11 cellular contexts compared by ENCODE assay signal in the genomic region with DNA sequence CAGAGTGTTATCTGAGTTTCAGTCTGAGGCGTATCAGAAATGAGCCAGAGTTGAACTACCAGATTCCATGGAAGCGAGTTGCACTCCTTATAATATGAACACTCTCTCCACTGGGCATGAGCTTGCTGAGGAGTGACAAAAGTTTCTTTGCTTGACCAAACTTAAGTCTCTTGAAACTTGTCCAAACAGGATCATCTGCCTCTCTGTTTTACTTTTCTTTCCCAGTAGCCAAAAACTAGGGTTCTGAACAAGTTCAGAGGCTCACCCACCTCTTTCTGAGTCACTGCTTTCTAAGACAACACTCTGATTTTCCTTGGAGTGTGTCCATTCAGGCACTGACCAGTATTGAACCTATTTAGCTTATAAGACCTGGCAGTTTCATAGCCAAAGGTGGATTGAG.
DNase-seq lines count a peak whose midpoint lies in the region; ATAC-seq and TF ChIP-seq lines count a peak whose summit lies in the region.
"Had no signal": no experiment of that assay in that cellular context is flagged by ENCODE, and none has a peak within 500 bp of the region (broad histone marks: within the 10 kb centered on the region; RNA-seq: fewer than 3 reads in every experiment).

No MANE protein-coding gene starts in this region.

- peak; percentile 39 for DNase-seq in GM04503 (ENCODE audit: low read depth)
- DNase-seq in adipocyte (ENCODE audit: low read depth): peak; percentile 35
- peak; percentile 62 to 79 for DNase-seq in foreskin fibroblast
- peak; percentile 77 for DNase-seq in renal cortical epithelial cell (ENCODE audit: low read depth)
- DNase-seq in HAP-1 (ENCODE audit: low spot score in 2 of 2): no peak
- no peak for DNase-seq in ascending aorta (ENCODE audit: low spot score in 2 of 2)
- DNase-seq in NCI-H146 treated with DMSO at 0.1 percent for 48 hours (lab: John Stamatoyannopoulos, UW; ENCODE audit: unreplicated experiment): no peak
- DNase-seq: activated CD4-positive, alpha-beta T cell treated with anti-CD3 and anti-CD28 coated beads, Interleukin-2, amount 50 U/mL, for 48 hours; dermis blood vessel endothelial cell had no signal

- H3K4me3 ChIP-seq in adipocyte (ENCODE audit: low read length) (no peak overlapping the region), foreskin fibroblast (ENCODE audit: low read depth in 1 of 2, low read length in 2 of 2) (no peak overlapping the region), HAP-1 (no peak overlapping the region), ascending aorta (no peak overlapping the region)

- intact Hi-C loops in ascending aorta (cut with DNase I): no loop called here

- no peak for TF ChIP-seq CTCF in foreskin fibroblast (IDR thresholded peaks at IDR 0.05; ENCODE audit: low read depth, low read length)
- TF ChIP-seq CTCF in ascending aorta (IDR thresholded peaks at IDR 0.05): no peak

- H3K27ac ChIP-seq in ascending aorta: no peak overlapping the region

- no peak for ATAC-seq in HG02981 (IDR thresholded peaks at IDR 0.05; ENCODE audit: unreplicated experiment)
- ATAC-seq: activated T-helper 17 cell treated with anti-CD3 and anti-CD28 coated beads, Interleukin-2, amount 50 U/mL, for 72 hours had no signal

- H3K9ac ChIP-seq in adipocyte (ENCODE audit: low read length): no peak overlapping the region

- peaks cover 6% of the 10 kb centered on the region for H3K9me3 ChIP-seq in adipocyte (ENCODE audit: control insufficient read depth, low read length)
- H3K9me3 ChIP-seq in HAP-1: no peaks in the 10 kb centered on the region
- H3K9me3 ChIP-seq in ascending aorta: no peaks in the 10 kb centered on the region

- in situ Hi-C loops in HAP-1 (cut with MboI; ENCODE audit: low sequenced_read_pairs): no loop called here

- H3K4me1 ChIP-seq in adipocyte (ENCODE audit: control insufficient read depth, insufficient read depth, low read length): peaks cover 8% of the 10 kb centered on the region
- no peaks in the 10 kb centered on the region for H3K4me1 ChIP-seq in HAP-1
- H3K4me1 ChIP-seq in ascending aorta: no peaks in the 10 kb centered on the region

- H3K36me3 ChIP-seq in adipocyte (ENCODE audit: control insufficient read depth, insufficient read depth, low read length, severe bottlenecking) (no peaks in the 10 kb centered on the region), HAP-1 (replicated peaks) (no peaks in the 10 kb centered on the region), ascending aorta (no peaks in the 10 kb centered on the region)

- no peaks in the 10 kb centered on the region for H3K27me3 ChIP-seq in adipocyte (replicated peaks; ENCODE audit: control insufficient read depth, insufficient read depth, low read length)
- no peaks in the 10 kb centered on the region for H3K27me3 ChIP-seq in HAP-1 (ENCODE audit: low read depth)
- no peaks in the 10 kb centered on the region for H3K27me3 ChIP-seq in ascending aorta

Comparison
In these comparisons a context has a peak if more than half of its experiments do, and no peak if none do; other contexts are left out.
1. DNase-seq: peak in GM04503 (single experiment), adipocyte (single experiment), foreskin fibroblast (2 of 2) and renal cortical epithelial cell (single experiment); none in HAP-1 (0 of 2), ascending aorta (0 of 2) and NCI-H146 treated with DMSO at 0.1 percent for 48 hours (single experiment).